Comparison of ENCODE assay signal across 23 cellular contexts in genomic region chr1:92408825-92409224, GRCh38.
DNase-seq lines count a peak whose midpoint lies in the region; ATAC-seq, FAIRE-seq and TF ChIP-seq lines count a peak whose summit lies in the region.
"Had no signal": no experiment of that assay in that cellular context is flagged by ENCODE, and none has a peak within 500 bp of the region (broad histone marks: within the 10 kb centered on the region; RNA-seq: fewer than 3 reads in every experiment).

No MANE protein-coding gene starts in this region.

- no TSS peak for BruUV-seq in Calu3 (replicated peaks; lab: Mats Ljungman, UMichigan)

- H3K36me3 ChIP-seq in KOPT-K1 (ENCODE audit: insufficient read depth, low read length) (no peaks in the 10 kb centered on the region), bronchial epithelial cell (ENCODE audit: control insufficient read depth, insufficient read depth, low read length) (no peaks in the 10 kb centered on the region)
- H3K36me3 ChIP-seq: MG63, sigmoid colon had no signal

- H3K4me1 Mint-ChIP-seq in Calu3 (ENCODE audit: low read depth, unreplicated experiment): no peaks in the 10 kb centered on the region
- H3K4me1 Mint-ChIP-seq: brain, GM23338 had no signal

- no peak overlapping the region for H3K4me3 ChIP-seq in bronchial epithelial cell (ENCODE audit: low read depth, low read length)
- H3K4me3 ChIP-seq: GM23338, MG63, sigmoid colon had no signal

- ATAC-seq in left cardiac atrium (no peak), GM21526 (IDR thresholded peaks at IDR 0.05; ENCODE audit: low FRiP score, unreplicated experiment) (no peak)
- ATAC-seq: activated naive CD4-positive, alpha-beta T cell treated with anti-CD3 and anti-CD28 coated beads, Interleukin-2, amount 50 U/mL, for 72 hours; foreskin keratinocyte; GM23338; HepG2; left ventricle myocardium superior had no signal

- peaks cover 18% of the 10 kb centered on the region for H3K27me3 Mint-ChIP-seq in Calu3 (ENCODE audit: unreplicated experiment)
- H3K27me3 Mint-ChIP-seq: dendritic cell treated with granulocyte-macrophage colony-stimulating factor and Interleukin-4, amounts not matched to agents 40 ng/mL and 50 ng/mL, for 4 days had no signal

- no peak overlapping the region for H3K27ac Mint-ChIP-seq in Calu3 (ENCODE audit: unreplicated experiment)
- H3K27ac Mint-ChIP-seq: activated naive CD4-positive, alpha-beta T cell treated with anti-CD3 and anti-CD28 coated beads, Interleukin-2, amount 50 U/mL, for 72 hours; brain; dendritic cell treated with granulocyte-macrophage colony-stimulating factor and Interleukin-4, amounts not matched to agents 40 ng/mL and 50 ng/mL, for 4 days; GM23338 had no signal

- CTCF ChIA-PET in Calu3 (lab: Charles Lee): no interaction called here

- no peaks in the 10 kb centered on the region for H3K27me3 ChIP-seq in bronchial epithelial cell (ENCODE audit: control insufficient read depth, insufficient read depth, low read length)
- H3K27me3 ChIP-seq: foreskin keratinocyte, MG63, sigmoid colon had no signal

- peak; percentile 57 for DNase-seq in DMS79 (lab: John Stamatoyannopoulos, UW)
- peak; percentile 11 for DNase-seq in bronchial epithelial cell (ENCODE audit: low read depth)
- DNase-seq in non-pigmented ciliary epithelial cell (ENCODE audit: low read depth): peak; percentile 51
- no peak for DNase-seq in left cardiac atrium
- no peak for DNase-seq in Calu3
- DNase-seq: left ventricle myocardium superior; MG63; NCI-H1436; NCI-H524 treated with DMSO at 0.1 percent for 48 hours; posterior cingulate gyrus; sigmoid colon; SK-N-SH; stimulated activated CD8-positive, alpha-beta memory T cell treated with anti-CD3 and anti-CD28 coated beads, Interleukin-4, amount 100 ng/mL, for 48 hours; T-helper 2 cell had no signal

- H3K4me3 Mint-ChIP-seq in Calu3 (ENCODE audit: low read depth, unreplicated experiment): no peak overlapping the region
- H3K4me3 Mint-ChIP-seq: brain; dendritic cell treated with granulocyte-macrophage colony-stimulating factor and Interleukin-4, amounts not matched to agents 40 ng/mL and 50 ng/mL, for 4 days; GM23338 had no signal

- peak overlapping the region; percentile 95 for H3K27ac ChIP-seq in KOPT-K1 (ENCODE audit: low read depth, low read length, poor library complexity, severe bottlenecking)
- H3K27ac ChIP-seq: foreskin keratinocyte, RWPE1, sigmoid colon had no signal

- FAIRE-seq in bronchial epithelial cell (lab: Jason Lieb, UNC): no peak
- FAIRE-seq: HepG2 had no signal

- TF ChIP-seq CTCF in bronchial epithelial cell (IDR thresholded peaks at IDR 0.05; ENCODE audit: insufficient read depth, low read length, severe bottlenecking): no peak
- TF ChIP-seq CTCF in Calu3 (IDR thresholded peaks at IDR 0.05; ENCODE audit: unreplicated experiment): no peak

- H3K9me3 Mint-ChIP-seq in Calu3 (ENCODE audit: low read depth, unreplicated experiment): peaks cover 3% of the 10 kb centered on the region

- H3K9me3 ChIP-seq in KOPT-K1 (ENCODE audit: insufficient read depth, low read length, poor library complexity, severe bottlenecking): peaks cover 7% of the 10 kb centered on the region
- H3K9me3 ChIP-seq: MG63, sigmoid colon, SK-N-SH had no signal

- intact Hi-C loops in left cardiac atrium (cut with DNase I): no loop called here
- intact Hi-C loops in Calu3 (cut with micrococcal nuclease; ENCODE audit: unreplicated experiment): no loop called here

- H3K36me3 Mint-ChIP-seq in Calu3 (ENCODE audit: insufficient read depth, unreplicated experiment): no peaks in the 10 kb centered on the region

Comparison
In these comparisons a context has a peak if more than half of its experiments do, and no peak if none do; other contexts are left out.
1. DNase-seq: peak in DMS79 (single experiment), bronchial epithelial cell (single experiment) and non-pigmented ciliary epithelial cell (single experiment); none in left cardiac atrium (single experiment) and Calu3 (single experiment).